ENCODE assay signal across 14 cellular contexts in the genomic region with DNA sequence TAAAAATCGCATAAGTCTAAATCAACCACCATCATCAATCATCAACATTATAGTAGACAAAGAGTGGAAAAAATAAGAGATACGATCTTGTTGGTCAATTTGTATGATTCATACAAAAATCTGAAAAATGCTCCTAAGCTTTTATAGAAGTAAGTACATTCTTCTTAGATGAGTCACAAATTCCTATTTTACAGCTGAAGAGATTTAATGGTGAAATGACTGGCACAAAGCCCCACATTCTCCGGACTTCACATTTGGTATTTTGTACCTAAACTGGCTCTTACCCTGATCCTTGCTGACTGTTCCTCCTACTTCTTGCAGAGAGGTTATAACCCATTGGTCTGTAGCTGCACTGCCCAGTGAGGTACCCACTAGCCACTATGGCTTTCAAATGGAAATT. TPM values are rescaled to one million over a fixed set of nuclear protein-coding genes. Genes with fewer than 3 reads are reported as not detected.
DNase-seq lines count a peak whose midpoint lies in the region; ATAC-seq and TF ChIP-seq lines count a peak whose summit lies in the region.
"Had no signal": no experiment of that assay in that cellular context is flagged by ENCODE, and none has a peak within 500 bp of the region (broad histone marks: within the 10 kb centered on the region; RNA-seq: fewer than 3 reads in every experiment).

No MANE protein-coding gene starts in this region.

- no peaks in the 10 kb centered on the region for H3K4me1 Mint-ChIP-seq in activated naive CD8-positive, alpha-beta T cell treated with anti-CD3 and anti-CD28 coated beads, Interleukin-2, amount 50 U/mL, for 24 hours
- H3K4me1 Mint-ChIP-seq in activated naive CD8-positive, alpha-beta T cell treated with anti-CD3 and anti-CD28 coated beads for 36 hours = no peaks in the 10 kb centered on the region
- H3K4me1 Mint-ChIP-seq in activated naive CD4-positive, alpha-beta T cell treated with anti-CD3 and anti-CD28 coated beads, Interleukin-2, amount 10 ng/mL, durations not matched to agents 7 days and 5 days = no peaks in the 10 kb centered on the region
- H3K4me1 Mint-ChIP-seq: B cell, nephron had no signal

- no peaks in the 10 kb centered on the region for H3K9me2 ChIP-seq in SK-N-SH

- H3K79me2 ChIP-seq in SK-N-SH (ENCODE audit: insufficient read depth) = no peaks in the 10 kb centered on the region

- H3K4me2 ChIP-seq in SK-N-SH = peak overlapping the region; percentile 34; the same call in 1 of the 2 replicates

- peak overlapping the region in 1 of 2 experiments; percentile 57; a peak in 2 of 4 replicates for H3K27ac ChIP-seq in SK-N-SH (ENCODE audit: low read depth in 2 of 2, low read length in 1 of 2)
- no peak overlapping the region for H3K27ac ChIP-seq in upper lobe of right lung
- H3K27ac ChIP-seq: upper lobe of left lung had no signal

- no peak overlapping the region; the same call in 1 of the 2 replicates for H2AFZ ChIP-seq in SK-N-SH (ENCODE audit: low read depth)

- H3K4me3 ChIP-seq in SK-N-SH (ENCODE audit: low read depth in 2 of 2, low read length in 1 of 2) (no peak overlapping the region), upper lobe of right lung (no peak overlapping the region)
- H3K4me3 ChIP-seq: upper lobe of left lung had no signal

- H3K27me3 Mint-ChIP-seq in activated naive CD8-positive, alpha-beta T cell treated with anti-CD3 and anti-CD28 coated beads, Interleukin-2, amount 50 U/mL, for 24 hours = peaks cover 9% of the 10 kb centered on the region
- H3K27me3 Mint-ChIP-seq in activated naive CD8-positive, alpha-beta T cell treated with anti-CD3 and anti-CD28 coated beads for 36 hours = peaks cover 14% of the 10 kb centered on the region
- peaks cover 11% of the 10 kb centered on the region for H3K27me3 Mint-ChIP-seq in activated naive CD4-positive, alpha-beta T cell treated with anti-CD3 and anti-CD28 coated beads, Interleukin-2, amount 10 ng/mL, durations not matched to agents 7 days and 5 days
- H3K27me3 Mint-ChIP-seq: brain had no signal

- H3K36me3 ChIP-seq in SK-N-SH (replicated peaks in 1 of 2; ENCODE audit: control insufficient read depth in 1 of 2, insufficient read depth in 2 of 2, low read length in 1 of 2) (no peaks in the 10 kb centered on the region), upper lobe of right lung (no peaks in the 10 kb centered on the region)
- H3K36me3 ChIP-seq: upper lobe of left lung had no signal

- POLR2A ChIA-PET in SK-N-SH (lab: Yijun Ruan, JAX) = no interaction called here

- no peak overlapping the region for H3K4me3 Mint-ChIP-seq in activated naive CD8-positive, alpha-beta T cell treated with anti-CD3 and anti-CD28 coated beads, Interleukin-2, amount 50 U/mL, for 24 hours
- no peak overlapping the region for H3K4me3 Mint-ChIP-seq in activated naive CD8-positive, alpha-beta T cell treated with anti-CD3 and anti-CD28 coated beads for 36 hours
- no peak overlapping the region for H3K4me3 Mint-ChIP-seq in activated naive CD4-positive, alpha-beta T cell treated with anti-CD3 and anti-CD28 coated beads, Interleukin-2, amount 10 ng/mL, durations not matched to agents 7 days and 5 days
- H3K4me3 Mint-ChIP-seq: B cell, brain, nephron had no signal

- TF ChIP-seq EP300 in SK-N-SH (IDR thresholded peaks at IDR 0.05; ENCODE audit: borderline replicate concordance in 1 of 2, low read depth in 1 of 2, low read length in 1 of 2) = peak; percentile 16 to 96; a peak in 2 of 4 replicates

- H3K4me1 ChIP-seq in SK-N-SH (ENCODE audit: control insufficient read depth in 1 of 2, insufficient read depth in 2 of 2, low read depth in 1 of 2, low read length in 1 of 2) (peaks cover 0 to 23% of the 10 kb centered on the region in 2 experiments; a peak in 2 of 4 replicates), upper lobe of right lung (no peaks in the 10 kb centered on the region)

- H3K27ac Mint-ChIP-seq in activated naive CD8-positive, alpha-beta T cell treated with anti-CD3 and anti-CD28 coated beads, Interleukin-2, amount 50 U/mL, for 24 hours = no peak overlapping the region
- H3K27ac Mint-ChIP-seq in activated naive CD8-positive, alpha-beta T cell treated with anti-CD3 and anti-CD28 coated beads for 36 hours = no peak overlapping the region
- H3K27ac Mint-ChIP-seq in activated naive CD4-positive, alpha-beta T cell treated with anti-CD3 and anti-CD28 coated beads, Interleukin-2, amount 10 ng/mL, durations not matched to agents 7 days and 5 days = no peak overlapping the region
- H3K27ac Mint-ChIP-seq: B cell, brain, nephron had no signal

- TF ChIP-seq CTCF in SK-N-SH (IDR thresholded peaks at IDR 0.05) (no peak), upper lobe of right lung (IDR thresholded peaks at IDR 0.05) (no peak)

- H3K9me3 ChIP-seq in SK-N-SH = no peaks in the 10 kb centered on the region
- no peaks in the 10 kb centered on the region for H3K9me3 ChIP-seq in upper lobe of right lung
- H3K9me3 ChIP-seq: upper lobe of left lung had no signal

- under 1% methylated on average over 3 of the region's 3 CpGs for WGBS in SK-N-SH (ENCODE audit: low lambda C conversion rate)

- no peaks in the 10 kb centered on the region for H3K36me3 Mint-ChIP-seq in activated naive CD8-positive, alpha-beta T cell treated with anti-CD3 and anti-CD28 coated beads, Interleukin-2, amount 50 U/mL, for 24 hours (ENCODE audit: low read depth)
- no peaks in the 10 kb centered on the region for H3K36me3 Mint-ChIP-seq in activated naive CD8-positive, alpha-beta T cell treated with anti-CD3 and anti-CD28 coated beads for 36 hours
- H3K36me3 Mint-ChIP-seq in activated naive CD4-positive, alpha-beta T cell treated with anti-CD3 and anti-CD28 coated beads, Interleukin-2, amount 10 ng/mL, durations not matched to agents 7 days and 5 days = no peaks in the 10 kb centered on the region
- H3K36me3 Mint-ChIP-seq: brain had no signal

- H3K9me3 Mint-ChIP-seq in activated naive CD8-positive, alpha-beta T cell treated with anti-CD3 and anti-CD28 coated beads, Interleukin-2, amount 50 U/mL, for 24 hours = no peaks in the 10 kb centered on the region
- no peaks in the 10 kb centered on the region for H3K9me3 Mint-ChIP-seq in activated naive CD8-positive, alpha-beta T cell treated with anti-CD3 and anti-CD28 coated beads for 36 hours
- H3K9me3 Mint-ChIP-seq in activated naive CD4-positive, alpha-beta T cell treated with anti-CD3 and anti-CD28 coated beads, Interleukin-2, amount 10 ng/mL, durations not matched to agents 7 days and 5 days = no peaks in the 10 kb centered on the region
- H3K9me3 Mint-ChIP-seq: brain, nephron had no signal

- H3K27me3 ChIP-seq in SK-N-SH (ENCODE audit: insufficient read depth) (no peaks in the 10 kb centered on the region), upper lobe of right lung (no peaks in the 10 kb centered on the region)
- H3K27me3 ChIP-seq: upper lobe of left lung had no signal

- DNase-seq in activated naive CD8-positive, alpha-beta T cell treated with anti-CD3 and anti-CD28 coated beads, Interleukin-2, amount 50 U/mL, for 24 hours = no peak
- DNase-seq in activated naive CD8-positive, alpha-beta T cell treated with anti-CD3 and anti-CD28 coated beads for 36 hours = no peak
- no peak for DNase-seq in SK-N-SH
- peak; percentile 85 for DNase-seq in fibroblast of peridontal ligament (ENCODE audit: extremely low read depth)
- DNase-seq in upper lobe of right lung = no peak
- DNase-seq in activated naive CD4-positive, alpha-beta T cell treated with anti-CD3 and anti-CD28 coated beads, Interleukin-2, amount 10 ng/mL, durations not matched to agents 7 days and 5 days = no peak
- DNase-seq in activated CD4-positive, alpha-beta T cell treated with anti-CD3 and anti-CD28 coated beads for 48 hours = no peak
- DNase-seq: activated CD4-positive, alpha-beta T cell treated with anti-CD3 and anti-CD28 coated beads, Interleukin-2, amount 50 U/mL, for 4 hours; NCI-H1930; upper lobe of left lung had no signal

- H3K9ac ChIP-seq in SK-N-SH = no peak overlapping the region

- peaks cover 20% of the 10 kb centered on the region for H3F3A ChIP-seq in SK-N-SH (replicated peaks; ENCODE audit: insufficient read depth)

- intact Hi-C loops in upper lobe of right lung (cut with DNase I) = no loop called here

- no peak for TF ChIP-seq RAD21 in SK-N-SH (IDR thresholded peaks at IDR 0.05; ENCODE audit: low read length)

- CTCF ChIA-PET in SK-N-SH (lab: Yijun Ruan, JAX) = interaction anchor here (0.7 to 2.1 kb wide), 5 partner anchors 9 to 791 kb away, joined by 3 to 8 read pairs (median 6); no protein-coding TSS in a partner anchor
- CTCF ChIA-PET in activated naive CD4-positive, alpha-beta T cell treated with anti-CD3 and anti-CD28 coated beads, Interleukin-2, amount 10 ng/mL, durations not matched to agents 7 days and 5 days (lab: Charles Lee) = interaction anchor here (1.3 to 3.2 kb wide), 5 partner anchors 10 to 868 kb away, joined by 3 to 18 read pairs (median 4); no protein-coding TSS in a partner anchor

- ATAC-seq in activated naive CD8-positive, alpha-beta T cell treated with anti-CD3 and anti-CD28 coated beads, Interleukin-2, amount 50 U/mL, for 24 hours = peak; percentile 57
- peak; percentile 27 for ATAC-seq in upper lobe of right lung
- ATAC-seq in GM21367 (IDR thresholded peaks at IDR 0.05; ENCODE audit: unreplicated experiment) = no peak

- H4K20me1 ChIP-seq in SK-N-SH (ENCODE audit: insufficient read depth) = no peaks in the 10 kb centered on the region

TF ChIP-seq in SK-N-SH, 30 proteins besides CTCF, POLR2A, EP300 and RAD21 (continues in another document):
- TF ChIP-seq SIN3A (IDR thresholded peaks at IDR 0.05; ENCODE audit: borderline replicate concordance, low read depth, low read length) = peak; percentile 42; the same call in 1 of the 2 replicates
- peak; percentile 99 for TF ChIP-seq TEAD4 (IDR thresholded peaks at IDR 0.05; ENCODE audit: borderline replicate concordance, insufficient read depth)
- no peak; the same call in 1 of the 2 replicates for TF ChIP-seq YY1 (IDR thresholded peaks at IDR 0.05; ENCODE audit: low read depth)
- TF ChIP-seq USF2 (IDR thresholded peaks at IDR 0.05; ENCODE audit: borderline replicate concordance, low read depth, low read length) = no peak
- no peak for TF ChIP-seq GATA2 (CRISPR knock-in tag; IDR thresholded peaks at IDR 0.05)
- peak; percentile 92 for TF ChIP-seq NFIC (IDR thresholded peaks at IDR 0.05; ENCODE audit: borderline replicate concordance)
- no peak for TF ChIP-seq FOXJ3 (CRISPR knock-in tag; IDR thresholded peaks at IDR 0.05)
- TF ChIP-seq FOSL2 (IDR thresholded peaks at IDR 0.05; ENCODE audit: borderline replicate concordance, low read depth) = peak; percentile 97

RNA-seq across cellular contexts. Expression of gene PREP, which starts 29.9 kb away (rescaled TPM):
- 10 to 100 TPM; 45.9 to 46.4 TPM for total RNA-seq in activated naive CD8-positive, alpha-beta T cell treated with anti-CD3 and anti-CD28 coated beads for 36 hours
- polyA plus RNA-seq in SK-N-SH (2012; rRNA removed) = 15.9 and 20.9 TPM in 2 replicates
- polyA plus RNA-seq in SK-N-SH (2012; cell fraction: cytosol; rRNA removed) = 31.7 and 34.5 TPM in 2 replicates
- polyA plus RNA-seq in SK-N-SH (2012; cell fraction: nucleus; rRNA removed) = 19.4 and 30.5 TPM in 2 replicates
- total RNA-seq in upper lobe of right lung = 32.9 TPM
